35 cellular contexts compared by ENCODE assay signal in genomic region chr15:89217031-89217430, GRCh38. TPM values are rescaled to one million over a fixed set of nuclear protein-coding genes. Genes with fewer than 3 reads are reported as not detected.
"Had no signal": no experiment of that assay in that cellular context is flagged by ENCODE, and none has a peak within 500 bp of the region (broad histone marks: within the 10 kb centered on the region; RNA-seq: fewer than 3 reads in every experiment).

No MANE protein-coding gene starts in this region.

- DNase-seq: activated B cell treated with CpG ODN at 0.5 μM for 24 hours; activated CD4-positive, alpha-beta memory T cell treated with anti-CD3 and anti-CD28 coated beads for 36 hours; activated CD4-positive, alpha-beta T cell treated with anti-CD3 and anti-CD28 coated beads for 4 hours; activated CD4-positive, alpha-beta T cell treated with anti-CD3 and anti-CD28 coated beads, Interleukin-2, amount 10 ng/mL, durations not matched to agents 24 days and 14 days; activated CD4-positive, alpha-beta T cell treated with anti-CD3 and anti-CD28 coated beads, Interleukin-2, amount 50 U/mL, for 1 hour; activated CD4-positive, alpha-beta T cell treated with anti-CD3 and anti-CD28 coated beads, Interleukin-2, amount 50 U/mL, for 4 hours; activated CD4-positive, CD25-positive, alpha-beta regulatory T cell treated with anti-CD3 and anti-CD28 coated beads, Interleukin-2, amount 50 U/mL, for 72 hours; activated CD8-positive, alpha-beta memory T cell treated with anti-CD3 and anti-CD28 coated beads, Interleukin-2, amount 50 U/mL, for 4 hours; activated CD8-positive, alpha-beta T cell treated with anti-CD3 and anti-CD28 coated beads for 36 hours; activated gamma-delta T cell treated with Interleukin-2 at 50 U/mL for 16 hours; activated naive CD4-positive, alpha-beta T cell; activated naive CD4-positive, alpha-beta T cell treated with anti-CD3 and anti-CD28 coated beads for 36 hours; activated naive CD4-positive, alpha-beta T cell treated with anti-CD3 and anti-CD28 coated beads, Interleukin-2, amount 50 U/mL, for 16 hours; activated naive CD8-positive, alpha-beta T cell treated with anti-CD3 and anti-CD28 coated beads for 36 hours; activated T-cell treated with anti-CD3 and anti-CD28 coated beads for 4 hours; activated T-cell treated with anti-CD3 and anti-CD28 coated beads, Interleukin-2, amount 50 U/mL, for 1 hour; activated T-cell treated with anti-CD3 and anti-CD28 coated beads, Interleukin-2, amount 50 U/mL, for 4 hours; activated T-cell treated with anti-CD3 and anti-CD28 coated beads, Interleukin-2, amount 50 U/mL, for 72 hours; adrenal gland; amniotic stem cell; caudate nucleus; cerebellar nuclear complex; T-cell; T-helper 17 cell had no signal

- ATAC-seq: activated CD8-positive, alpha-beta T cell treated with anti-CD3 and anti-CD28 coated beads for 36 hours; activated naive CD4-positive, alpha-beta T cell treated with anti-CD3 and anti-CD28 coated beads, Interleukin-2, amount 50 U/mL, for 72 hours; activated T-cell treated with anti-CD3 and anti-CD28 coated beads, Interleukin-2, amount 50 U/mL, for 4 hours; activated T-cell treated with anti-CD3 and anti-CD28 coated beads, Interleukin-2, amount 50 U/mL, for 72 hours; activated T-helper 17 cell treated with anti-CD3 and anti-CD28 coated beads, Interleukin-2, amount 50 U/mL, for 72 hours; T-cell; T-helper 17 cell had no signal

- H3K27ac ChIP-seq: adrenal gland, ascending aorta, cardiac muscle cell, VCaP had no signal

RNA-seq across cellular contexts. Expression of gene RLBP1, which starts 4.3 kb away (rescaled TPM):
- total RNA-seq: activated B cell treated with CpG ODN at 0.5 μM for 24 hours; activated CD4-positive, alpha-beta memory T cell treated with anti-CD3 and anti-CD28 coated beads for 36 hours; activated CD4-positive, alpha-beta T cell treated with anti-CD3 and anti-CD28 coated beads, Interleukin-2, amount 10 ng/mL, durations not matched to agents 24 days and 14 days; activated CD8-positive, alpha-beta memory T cell treated with anti-CD3 and anti-CD28 coated beads for 36 hours; activated CD8-positive, alpha-beta T cell treated with anti-CD3 and anti-CD28 coated beads for 36 hours; activated naive CD4-positive, alpha-beta T cell treated with anti-CD3 and anti-CD28 coated beads for 36 hours; activated naive CD4-positive, alpha-beta T cell treated with anti-CD3 and anti-CD28 coated beads, Interleukin-2, amount 50 U/mL, for 72 hours; activated naive CD8-positive, alpha-beta T cell treated with anti-CD3 and anti-CD28 coated beads for 36 hours; activated T-cell treated with anti-CD3 and anti-CD28 coated beads, Interleukin-2, amount 50 U/mL, for 4 hours; activated T-helper 1 cell treated with anti-CD3 and anti-CD28 coated beads, Interleukin-12 subunit alpha, Interleukin-12 subunit beta, Interleukin-2, Interleukin-4 antibody, amounts not matched to agents 30 ng/mL and 10 ng/mL and 1 ng/mL, durations not matched to agents 14 hours and 24 hours and 36 hours; activated T-helper 17 cell treated with anti-CD3 and anti-CD28 coated beads, Interleukin-2, amount 50 U/mL, for 72 hours; adrenal gland; ascending aorta; bronchial epithelial cell; cardiac muscle cell; chondrocyte; T-cell; T-helper 1 cell treated with Interleukin-12 subunit alpha and Interleukin-12 subunit beta and Interleukin-4 antibody, amounts not matched to agents 30 ng/mL and 1 ng/mL, for 36 hours; T-helper 17 cell; T-helper 2 cell treated with Interferon-gamma antibody and Interleukin-4, amounts not matched to agents 100 ng/mL and 5 ng/mL, for 36 hours had no signal

RNA-seq across cellular contexts. Expression of gene FANCI, which starts 26.7 kb away (rescaled TPM):
- total RNA-seq: ascending aorta had no signal
